Comparison of ENCODE assay signal across 19 cellular contexts in genomic region chr5:54681036-54681435, GRCh38.
"Had no signal": no experiment of that assay in that cellular context is flagged by ENCODE, and none has a peak within 500 bp of the region (broad histone marks: within the 10 kb centered on the region; RNA-seq: fewer than 3 reads in every experiment).

No MANE protein-coding gene starts in this region.

- H2AFZ ChIP-seq: hepatocyte had no signal

- H3K27ac ChIP-seq: hepatocyte, neutrophil, thyroid gland, upper lobe of left lung, uterus had no signal

- H3K4me3 ChIP-seq: esophagus squamous epithelium, hepatocyte, lung, thyroid gland, upper lobe of left lung, uterus had no signal

- H3K27me3 ChIP-seq: esophagus squamous epithelium, hepatocyte, neutrophil, thyroid gland, upper lobe of left lung, uterus had no signal

- DNase-seq: effector memory CD8-positive, alpha-beta T cell; esophagus squamous epithelium; foreskin melanocyte; head of caudate nucleus; kidney; left cardiac atrium; left ventricle myocardium superior; mesendoderm; naive thymus-derived CD8-positive, alpha-beta T cell; posterior cingulate gyrus; small intestine; stimulated activated CD4-positive, alpha-beta T cell treated with anti-CD3 and anti-CD28 coated beads, Interleukin-12 subunit alpha, Interleukin-12 subunit beta, amount 100 ng/mL, for 4 hours; stimulated activated naive CD4-positive, alpha-beta T cell treated with Interleukin-2 at 50 U/mL for 16 hours; thyroid gland; upper lobe of left lung; uterus had no signal

- ATAC-seq: effector memory CD8-positive, alpha-beta T cell; left cardiac atrium; left ventricle myocardium superior; naive thymus-derived CD8-positive, alpha-beta T cell had no signal

- H3K4me1 ChIP-seq: thyroid gland, uterus had no signal

- H3K9me3 ChIP-seq: esophagus squamous epithelium, neutrophil, thyroid gland, upper lobe of left lung, uterus had no signal

- H3K4me2 ChIP-seq: hepatocyte had no signal

- H3K36me3 ChIP-seq: esophagus squamous epithelium, neutrophil, thyroid gland, upper lobe of left lung, uterus had no signal

- H3K79me2 ChIP-seq: hepatocyte had no signal
